Comparison of ENCODE assay signal across 14 cellular contexts in genomic region chr6:21949211-21949801, GRCh38.
DNase-seq lines count a peak whose midpoint lies in the region; ATAC-seq and TF ChIP-seq lines count a peak whose summit lies in the region.
"Had no signal": no experiment of that assay in that cellular context is flagged by ENCODE, and none has a peak within 500 bp of the region (broad histone marks: within the 10 kb centered on the region; RNA-seq: fewer than 3 reads in every experiment).

No MANE protein-coding gene starts in this region.

- no peak overlapping the region for H3K4me2 ChIP-seq in neural cell (ENCODE audit: low read length)

- no peak for ATAC-seq in GM19328 (IDR thresholded peaks at IDR 0.05; ENCODE audit: unreplicated experiment)
- ATAC-seq: Right ventricle myocardium inferior had no signal

- no peak overlapping the region for H2AFZ ChIP-seq in neural cell (ENCODE audit: low read depth, low read length)

- peak; percentile 21 for TF ChIP-seq EP300 in neural cell (conservative IDR thresholded peaks at IDR 0.05; ENCODE audit: poor library complexity, severe bottlenecking)

- no peak overlapping the region for H3K9ac ChIP-seq in neural cell (ENCODE audit: low read length)

- peak; percentile 55 for DNase-seq in DMS153 treated with DMSO at 0.1 percent for 48 hours (lab: John Stamatoyannopoulos, UW; ENCODE audit: unreplicated experiment)
- peak; percentile 6 for DNase-seq in NCI-H1092 treated with DMSO at 0.1 percent for 48 hours (lab: John Stamatoyannopoulos, UW)
- DNase-seq in DMS114 treated with DMSO at 0.1 percent for 48 hours (lab: John Stamatoyannopoulos, UW; ENCODE audit: unreplicated experiment) = no peak
- DNase-seq in stimulated activated naive CD4-positive, alpha-beta T cell treated with Interleukin-2 at 50 U/mL for 16 hours (lab: John Stamatoyannopoulos, UW) = no peak
- DNase-seq in G401 (ENCODE audit: low spot score) = no peak
- DNase-seq: CD4-positive, alpha-beta memory T cell; glutamatergic neuron; NCI-H1930; posterior cingulate gyrus; stomach had no signal

- H3K79me2 ChIP-seq in neural cell (replicated peaks; ENCODE audit: insufficient read depth, low read length) = peaks cover 2% of the 10 kb centered on the region

- H4K20me1 ChIP-seq in neural cell (ENCODE audit: insufficient read depth) = no peaks in the 10 kb centered on the region

- no peak overlapping the region for H3K4me3 ChIP-seq in neural cell (ENCODE audit: low read length)
- H3K4me3 ChIP-seq: stomach had no signal

- H3K27me3 ChIP-seq in neural cell (ENCODE audit: insufficient read depth, low read depth, low read length) = no peaks in the 10 kb centered on the region
- H3K27me3 ChIP-seq: stomach had no signal

- H3K9me2 ChIP-seq in neural cell (ENCODE audit: insufficient read depth, low read length) = no peaks in the 10 kb centered on the region

- no peaks in the 10 kb centered on the region for H3K9me3 ChIP-seq in neural cell (ENCODE audit: low read length)
- H3K9me3 ChIP-seq: stomach had no signal

- H3K27ac ChIP-seq in VCaP (peak overlapping the region; percentile 88), neural cell (ENCODE audit: low read length) (peak overlapping the region; percentile 6)
- H3K27ac ChIP-seq: stomach had no signal

- TF ChIP-seq RAD21 in neural cell (conservative IDR thresholded peaks at IDR 0.05) = no peak

- TF ChIP-seq CTCF in VCaP (conservative IDR thresholded peaks at IDR 0.05) (no peak), neural cell (IDR thresholded peaks at IDR 0.05; ENCODE audit: poor library complexity, severe bottlenecking) (no peak)

- H3F3A ChIP-seq in neural cell (ENCODE audit: insufficient read depth, low read length, poor library complexity, severe bottlenecking) = no peaks in the 10 kb centered on the region

- in situ Hi-C loops in G401 (cut with HindIII; ENCODE audit: low sequenced_read_pairs) = no loop called here

- no peaks in the 10 kb centered on the region for H3K36me3 ChIP-seq in neural cell (ENCODE audit: insufficient read depth, low read length)
- H3K36me3 ChIP-seq: stomach had no signal

TF ChIP-seq in neural cell, 6 proteins besides CTCF, POLR2A, EP300 and RAD21:
- TF ChIP-seq EZH2 (IDR thresholded peaks at IDR 0.05; ENCODE audit: borderline replicate concordance, insufficient read depth, low read length, poor library complexity, severe bottlenecking) (no peak), TAF1 (IDR thresholded peaks at IDR 0.05; ENCODE audit: low read depth) (no peak), MXI1 (conservative IDR thresholded peaks at IDR 0.05; ENCODE audit: poor library complexity, severe bottlenecking) (no peak), SMC3 (conservative IDR thresholded peaks at IDR 0.05; ENCODE audit: poor library complexity) (no peak), POLR2AphosphoS5 (IDR thresholded peaks at IDR 0.05) (no peak)
- TF ChIP-seq, protein P1, sequence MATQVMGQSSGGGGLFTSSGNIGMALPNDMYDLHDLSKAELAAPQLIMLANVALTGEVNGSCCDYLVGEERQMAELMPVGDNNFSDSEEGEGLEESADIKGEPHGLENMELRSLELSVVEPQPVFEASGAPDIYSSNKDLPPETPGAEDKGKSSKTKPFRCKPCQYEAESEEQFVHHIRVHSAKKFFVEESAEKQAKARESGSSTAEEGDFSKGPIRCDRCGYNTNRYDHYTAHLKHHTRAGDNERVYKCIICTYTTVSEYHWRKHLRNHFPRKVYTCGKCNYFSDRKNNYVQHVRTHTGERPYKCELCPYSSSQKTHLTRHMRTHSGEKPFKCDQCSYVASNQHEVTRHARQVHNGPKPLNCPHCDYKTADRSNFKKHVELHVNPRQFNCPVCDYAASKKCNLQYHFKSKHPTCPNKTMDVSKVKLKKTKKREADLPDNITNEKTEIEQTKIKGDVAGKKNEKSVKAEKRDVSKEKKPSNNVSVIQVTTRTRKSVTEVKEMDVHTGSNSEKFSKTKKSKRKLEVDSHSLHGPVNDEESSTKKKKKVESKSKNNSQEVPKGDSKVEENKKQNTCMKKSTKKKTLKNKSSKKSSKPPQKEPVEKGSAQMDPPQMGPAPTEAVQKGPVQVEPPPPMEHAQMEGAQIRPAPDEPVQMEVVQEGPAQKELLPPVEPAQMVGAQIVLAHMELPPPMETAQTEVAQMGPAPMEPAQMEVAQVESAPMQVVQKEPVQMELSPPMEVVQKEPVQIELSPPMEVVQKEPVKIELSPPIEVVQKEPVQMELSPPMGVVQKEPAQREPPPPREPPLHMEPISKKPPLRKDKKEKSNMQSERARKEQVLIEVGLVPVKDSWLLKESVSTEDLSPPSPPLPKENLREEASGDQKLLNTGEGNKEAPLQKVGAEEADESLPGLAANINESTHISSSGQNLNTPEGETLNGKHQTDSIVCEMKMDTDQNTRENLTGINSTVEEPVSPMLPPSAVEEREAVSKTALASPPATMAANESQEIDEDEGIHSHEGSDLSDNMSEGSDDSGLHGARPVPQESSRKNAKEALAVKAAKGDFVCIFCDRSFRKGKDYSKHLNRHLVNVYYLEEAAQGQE (IDR thresholded peaks at IDR 0.05; ENCODE audit: borderline replicate concordance) = no peak

Comparison
In these comparisons a context has a peak if more than half of its experiments do, and no peak if none do; other contexts are left out.
1. DNase-seq: peak in DMS153 treated with DMSO at 0.1 percent for 48 hours (single experiment) and NCI-H1092 treated with DMSO at 0.1 percent for 48 hours (single experiment); none in DMS114 treated with DMSO at 0.1 percent for 48 hours (single experiment), stimulated activated naive CD4-positive, alpha-beta T cell treated with Interleukin-2 at 50 U/mL for 16 hours (single experiment) and G401 (single experiment).